ENCODE assay signal across 8 cellular contexts in the genomic region with DNA sequence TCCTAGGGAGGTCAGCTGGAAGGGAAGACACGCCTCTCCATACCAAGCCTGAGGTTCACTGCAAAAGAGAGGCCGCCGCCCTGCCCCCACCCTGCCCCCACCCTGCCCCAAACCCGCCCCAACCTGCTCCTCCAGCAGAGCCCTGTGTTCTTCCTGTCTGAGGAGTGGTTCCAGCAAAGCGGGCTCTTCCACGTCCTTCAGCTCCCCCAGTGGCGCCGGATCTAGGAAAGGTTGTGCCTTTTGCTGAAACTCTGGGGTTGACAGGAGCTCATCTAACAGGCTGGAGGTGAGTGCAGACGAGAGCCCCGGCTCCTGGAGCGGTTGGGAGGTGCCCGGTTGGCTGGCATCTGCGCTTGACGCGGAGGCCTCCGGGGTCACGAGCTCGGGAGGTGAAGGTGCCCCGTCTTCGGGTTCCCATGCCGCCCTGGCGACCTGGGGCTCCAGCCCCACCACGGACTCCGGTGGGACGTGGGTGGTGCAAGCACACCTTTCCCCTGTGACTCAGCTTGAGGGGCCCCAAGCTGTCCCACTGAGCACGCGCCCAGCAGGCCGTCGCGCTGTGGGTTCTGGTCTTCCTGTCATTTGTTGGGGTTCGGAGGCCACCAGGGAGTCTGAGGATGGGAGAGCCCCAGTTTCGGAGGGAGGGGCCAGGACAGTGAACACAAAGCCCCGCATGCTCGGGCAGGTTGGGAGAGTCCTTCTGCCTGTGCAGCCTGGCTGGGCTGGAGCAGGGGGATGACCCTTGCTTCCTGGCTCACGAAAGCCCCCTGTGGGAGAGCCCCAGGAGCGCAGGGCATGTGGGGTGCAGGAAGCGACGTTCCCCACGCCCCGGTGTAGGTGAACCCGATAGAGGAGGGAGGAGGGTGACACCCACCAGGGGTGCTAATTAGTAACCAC.
DNase-seq lines count a peak whose midpoint lies in the region; ATAC-seq, FAIRE-seq and TF ChIP-seq lines count a peak whose summit lies in the region.

No MANE protein-coding gene starts in this region.

- H3K79me2 ChIP-seq in ACC112 (ENCODE audit: control insufficient read depth, insufficient read depth, low read length, unreplicated experiment) = no peaks in the 10 kb centered on the region

- no peak overlapping the region for H2AFZ ChIP-seq in ACC112 (ENCODE audit: low read length, unreplicated experiment)

- peaks cover 8% of the 10 kb centered on the region for H3K4me1 Mint-ChIP-seq in osteocyte (ENCODE audit: unreplicated experiment)

- ATAC-seq in GM19397 (IDR thresholded peaks at IDR 0.05; ENCODE audit: unreplicated experiment) = peak; percentile 59
- peak; percentile 55 for ATAC-seq in HG03520 (IDR thresholded peaks at IDR 0.05; ENCODE audit: unreplicated experiment)

- peaks cover 17% of the 10 kb centered on the region for H3K27me3 Mint-ChIP-seq in osteocyte (ENCODE audit: unreplicated experiment)

- no peak overlapping the region for H3K27ac ChIP-seq in ACC112 (ENCODE audit: low read depth, low read length)
- no peak overlapping the region for H3K27ac ChIP-seq in tibial artery

- H3K4me3 Mint-ChIP-seq in osteocyte (ENCODE audit: unreplicated experiment) = peak overlapping the region; percentile 56

- H3K36me3 ChIP-seq in ACC112 (ENCODE audit: insufficient read depth, low read length) = no peaks in the 10 kb centered on the region
- H3K36me3 ChIP-seq in tibial artery = no peaks in the 10 kb centered on the region

- H3K4me3 ChIP-seq in ACC112 (ENCODE audit: low read depth, low read length) (peak overlapping the region; percentile 67), tibial artery (no peak overlapping the region)

- no peak for FAIRE-seq in frontal cortex (lab: Jason Lieb, UNC)

- TF ChIP-seq CTCF in osteocyte (IDR thresholded peaks at IDR 0.05) (no peak), tibial artery (IDR thresholded peaks at IDR 0.05) (no peak)

- H3K9me3 Mint-ChIP-seq in osteocyte (ENCODE audit: unreplicated experiment) = peaks cover 24% of the 10 kb centered on the region

- H3K9me3 ChIP-seq in tibial artery = peaks cover 0 to 42% (median 13%) of the 10 kb centered on the region in 3 donors

- H3K27ac Mint-ChIP-seq in osteocyte (ENCODE audit: unreplicated experiment) = no peak overlapping the region

- peaks cover 7% of the 10 kb centered on the region for H3K36me3 Mint-ChIP-seq in osteocyte (ENCODE audit: unreplicated experiment)

- DNase-seq in activated T-cell treated with anti-CD3 and anti-CD28 coated beads for 1 hour (ENCODE audit: low read depth) = peak; percentile 40
- DNase-seq in frontal cortex (ENCODE audit: low spot score in 2 of 2) = peak; percentile 22 to 30
- peak; percentile 94 for DNase-seq in osteocyte (ENCODE audit: extremely low spot score, unreplicated experiment)
- DNase-seq in tibial artery = peak; percentile 42 to 80
- DNase-seq in NOMO-1 treated with DMSO at 0.1 percent for 48 hours (lab: John Stamatoyannopoulos, UW; ENCODE audit: unreplicated experiment) = no peak

- H3K27me3 ChIP-seq in ACC112 (ENCODE audit: insufficient read depth, low read length) (peaks cover 12% of the 10 kb centered on the region; the same call in 1 of the 2 replicates), tibial artery (peaks cover 0 to 17% of the 10 kb centered on the region in 2 donors)

- intact Hi-C loops in tibial artery (cut with DNase I; ENCODE audit: low total_unique reads) = no loop called here

- H3K4me1 ChIP-seq in ACC112 (ENCODE audit: control insufficient read depth, insufficient read depth, low read length, unreplicated experiment) = no peaks in the 10 kb centered on the region
- H3K4me1 ChIP-seq in tibial artery = peaks cover 0 to 5% (median 0%) of the 10 kb centered on the region in 4 donors
